In genomic region chr7:29840701-29841100, GRCh38 we compare ENCODE assay signal across 21 cellular contexts. TPM values are rescaled to one million over a fixed set of nuclear protein-coding genes. Genes with fewer than 3 reads are reported as not detected.
"Had no signal": no experiment of that assay in that cellular context is flagged by ENCODE, and none has a peak within 500 bp of the region (broad histone marks: within the 10 kb centered on the region; RNA-seq: fewer than 3 reads in every experiment).

No MANE protein-coding gene starts in this region.

- DNase-seq: activated CD4-positive, alpha-beta T cell treated with anti-CD3 and anti-CD28 coated beads, Interleukin-2, amount 50 U/mL, for 48 hours; activated T-cell treated with anti-CD3 and anti-CD28 coated beads for 4 hours; effector memory CD8-positive, alpha-beta T cell; head of caudate nucleus; left lung; midbrain; nephron progenitor cell; right cardiac atrium; stimulated activated CD4-positive, alpha-beta T cell treated with anti-CD3 and anti-CD28 coated beads, Interleukin-15, amount 100 ng/mL, for 24 hours; stimulated activated CD4-positive, alpha-beta T cell treated with anti-CD3 and anti-CD28 coated beads, Interleukin-2, amount 100 ng/mL, for 48 hours; stimulated activated naive CD8-positive, alpha-beta T cell treated with anti-CD3 and anti-CD28 coated beads, Interleukin-15, amount 100 ng/mL, for 72 hours; trophoblast cell had no signal

- H3K4me3 ChIP-seq: left lung, prostate gland, skin epidermis, suprapubic skin, vagina had no signal

- H3K27ac ChIP-seq: epithelial cell of prostate, left lung, prostate gland, skin epidermis, suprapubic skin, vagina had no signal

- H3K4me1 Mint-ChIP-seq: stimulated activated naive CD8-positive, alpha-beta T cell treated with anti-CD3 and anti-CD28 coated beads, Interleukin-15, amount 100 ng/mL, for 72 hours had no signal

- H3K9me3 Mint-ChIP-seq: effector memory CD8-positive, alpha-beta T cell; nephron progenitor cell; stimulated activated naive CD8-positive, alpha-beta T cell treated with anti-CD3 and anti-CD28 coated beads, Interleukin-15, amount 100 ng/mL, for 72 hours; T-helper 1 cell treated with Interleukin-12 subunit alpha and Interleukin-12 subunit beta and Interleukin-4 antibody, amounts not matched to agents 30 μg/mL and 1 μg/mL, for 36 hours had no signal

- H3K4me1 ChIP-seq: left lung, prostate gland, suprapubic skin had no signal

- H3K4me3 Mint-ChIP-seq: activated naive CD8-positive, alpha-beta T cell; effector memory CD8-positive, alpha-beta T cell; nephron progenitor cell; stimulated activated naive CD8-positive, alpha-beta T cell treated with anti-CD3 and anti-CD28 coated beads, Interleukin-15, amount 100 ng/mL, for 72 hours; T-helper 1 cell treated with Interleukin-12 subunit alpha and Interleukin-12 subunit beta and Interleukin-4 antibody, amounts not matched to agents 30 μg/mL and 1 μg/mL, for 36 hours had no signal

- H3K27me3 ChIP-seq: vagina had no signal

- H3K27me3 Mint-ChIP-seq: activated naive CD8-positive, alpha-beta T cell; stimulated activated naive CD8-positive, alpha-beta T cell treated with anti-CD3 and anti-CD28 coated beads, Interleukin-15, amount 100 ng/mL, for 72 hours had no signal

- H3K36me3 Mint-ChIP-seq: activated naive CD8-positive, alpha-beta T cell had no signal

- H3K27ac Mint-ChIP-seq: activated naive CD8-positive, alpha-beta T cell; effector memory CD8-positive, alpha-beta T cell; nephron progenitor cell; stimulated activated naive CD8-positive, alpha-beta T cell treated with anti-CD3 and anti-CD28 coated beads, Interleukin-15, amount 100 ng/mL, for 72 hours; T-helper 1 cell treated with Interleukin-12 subunit alpha and Interleukin-12 subunit beta and Interleukin-4 antibody, amounts not matched to agents 30 μg/mL and 1 μg/mL, for 36 hours had no signal

- H3K36me3 ChIP-seq: left lung, prostate gland, suprapubic skin, vagina had no signal

- H3K9me3 ChIP-seq: left lung, prostate gland, suprapubic skin, vagina had no signal

- ATAC-seq: effector memory CD8-positive, alpha-beta T cell; left lung; right cardiac atrium; stimulated activated naive CD8-positive, alpha-beta T cell treated with anti-CD3 and anti-CD28 coated beads, Interleukin-15, amount 100 ng/mL, for 72 hours had no signal

RNA-seq across cellular contexts. Expression of gene WIPF3, which starts 34.4 kb away (rescaled TPM):
- total RNA-seq: dermis microvascular lymphatic vessel endothelial cell, lung microvascular endothelial cell had no signal
